16 cellular contexts compared by ENCODE assay signal in genomic region chr4:25810815-25811690, GRCh38. TPM values are rescaled to one million over a fixed set of nuclear protein-coding genes. Genes with fewer than 3 reads are reported as not detected.
A peak's percentile ranks its signal among the peaks of the same experiment; 100 is the strongest.
DNase-seq lines count a peak whose midpoint lies in the region; ATAC-seq and TF ChIP-seq lines count a peak whose summit lies in the region.
"Had no signal": no experiment of that assay in that cellular context is flagged by ENCODE, and none has a peak within 500 bp of the region (broad histone marks: within the 10 kb centered on the region; RNA-seq: fewer than 3 reads in every experiment).

No MANE protein-coding gene starts in this region.

- H3K4me2 ChIP-seq in PC-3 (ENCODE audit: low read length): no peak overlapping the region; the same call in 1 of the 2 replicates

- no peak for ATAC-seq in PC-3
- ATAC-seq in GM18909 (IDR thresholded peaks at IDR 0.05; ENCODE audit: poor library complexity, unreplicated experiment): no peak
- ATAC-seq: activated CD8-positive, alpha-beta memory T cell treated with anti-CD3 and anti-CD28 coated beads, Interleukin-2, amount 10 ng/mL, durations not matched to agents 7 days and 5 days; T-helper 17 cell had no signal

- BruUV-seq in Caco-2 (replicated peaks; lab: Mats Ljungman, UMichigan) (no TSS peak), PC-3 (replicated peaks; lab: Mats Ljungman, UMichigan) (no TSS peak)

- no peak overlapping the region for H3K4me3 ChIP-seq in Caco-2 (ENCODE audit: low read depth, low read length)
- H3K4me3 ChIP-seq in PC-3 (ENCODE audit: low read length): no peak overlapping the region
- H3K4me3 ChIP-seq in epithelial cell of proximal tubule (ENCODE audit: low read depth, low read length): no peak overlapping the region
- H3K4me3 ChIP-seq: sigmoid colon had no signal

- H3K9ac ChIP-seq in PC-3 (ENCODE audit: low read length): no peak overlapping the region

- no peaks in the 10 kb centered on the region for H4K20me1 ChIP-seq in PC-3 (ENCODE audit: low read length)

- H3K9me2 ChIP-seq in PC-3 (replicated peaks; ENCODE audit: low read length): no peaks in the 10 kb centered on the region

- no peaks in the 10 kb centered on the region for H3K27me3 ChIP-seq in Caco-2 (replicated peaks; ENCODE audit: control insufficient read depth, insufficient read depth, low read length)
- no peaks in the 10 kb centered on the region for H3K27me3 ChIP-seq in PC-3 (ENCODE audit: low read length)
- H3K27me3 ChIP-seq: sigmoid colon had no signal

- no peaks in the 10 kb centered on the region for H3K36me3 Mint-ChIP-seq in Caco-2 (ENCODE audit: insufficient read depth, unreplicated experiment)
- no peaks in the 10 kb centered on the region for H3K36me3 Mint-ChIP-seq in mesothelial cell of epicardium

- H3K4me1 Mint-ChIP-seq in Caco-2 (ENCODE audit: low read depth, unreplicated experiment) (peaks cover 24% of the 10 kb centered on the region), mesothelial cell of epicardium (peaks cover 19% of the 10 kb centered on the region)
- H3K4me1 Mint-ChIP-seq: activated B cell treated with CpG ODN at 0.5 μM for 24 hours; activated CD8-positive, alpha-beta memory T cell treated with anti-CD3 and anti-CD28 coated beads, Interleukin-2, amount 10 ng/mL, durations not matched to agents 7 days and 5 days had no signal

- no peaks in the 10 kb centered on the region for H3K79me2 ChIP-seq in PC-3 (ENCODE audit: low read length)

- intact Hi-C loops in Caco-2 (cut with micrococcal nuclease; ENCODE audit: unreplicated experiment): no loop called here
- intact Hi-C loops in PC-3 (cut with micrococcal nuclease): no loop called here

- no peak overlapping the region for H2AFZ ChIP-seq in PC-3 (ENCODE audit: low read length)

- TF ChIP-seq CTCF in Caco-2 (IDR thresholded peaks at IDR 0.05; ENCODE audit: insufficient read depth in 1 of 2, low read depth in 1 of 2, low read length in 1 of 2, severe bottlenecking in 1 of 2, unreplicated experiment in 1 of 2): no peak
- no peak for TF ChIP-seq CTCF in PC-3 (conservative IDR thresholded peaks at IDR 0.05; ENCODE audit: low read depth, low read length)
- TF ChIP-seq CTCF in epithelial cell of proximal tubule (conservative IDR thresholded peaks at IDR 0.05; ENCODE audit: low read depth, low read length): no peak
- no peak for TF ChIP-seq CTCF in mesothelial cell of epicardium (IDR thresholded peaks at IDR 0.05; ENCODE audit: unreplicated experiment)

- H3K4me1 ChIP-seq in Caco-2 (peaks cover 26% of the 10 kb centered on the region), PC-3 (ENCODE audit: insufficient read depth, low read length) (peaks cover 25% of the 10 kb centered on the region)

- CTCF ChIA-PET in Caco-2 (lab: Charles Lee): no interaction called here
- CTCF ChIA-PET in PC-3 (lab: Charles Lee): no interaction called here

- H3K9me3 Mint-ChIP-seq in Caco-2 (ENCODE audit: unreplicated experiment) (no peaks in the 10 kb centered on the region), mesothelial cell of epicardium (no peaks in the 10 kb centered on the region)
- H3K9me3 Mint-ChIP-seq: activated B cell treated with CpG ODN at 0.5 μM for 24 hours, IgD-negative memory B cell had no signal

- POLR2A ChIA-PET in Caco-2 (lab: Charles Lee): no interaction called here
- POLR2A ChIA-PET in PC-3 (lab: Charles Lee; ENCODE audit: unreplicated experiment): no interaction called here

- H3K27me3 Mint-ChIP-seq in Caco-2 (ENCODE audit: insufficient read depth, unreplicated experiment) (no peaks in the 10 kb centered on the region), mesothelial cell of epicardium (ENCODE audit: low read depth) (no peaks in the 10 kb centered on the region)
- H3K27me3 Mint-ChIP-seq: activated B cell treated with CpG ODN at 0.5 μM for 24 hours; activated CD8-positive, alpha-beta memory T cell treated with anti-CD3 and anti-CD28 coated beads, Interleukin-2, amount 10 ng/mL, durations not matched to agents 7 days and 5 days; IgD-negative memory B cell; T-helper 17 cell had no signal

- H3K36me3 ChIP-seq in Caco-2 (ENCODE audit: control insufficient read depth, insufficient read depth, low read length) (no peaks in the 10 kb centered on the region; the same call in 1 of the 2 replicates), PC-3 (ENCODE audit: low read depth, low read length) (no peaks in the 10 kb centered on the region)
- H3K36me3 ChIP-seq: sigmoid colon had no signal

- DNase-seq in Caco-2: no peak
- peak; percentile 59 for DNase-seq in PC-3
- peak; percentile 85 for DNase-seq in epithelial cell of proximal tubule (ENCODE audit: low read depth)
- no peak for DNase-seq in mesothelial cell of epicardium (ENCODE audit: low spot score in 2 of 2, unreplicated experiment in 2 of 2)
- no peak for DNase-seq in activated CD4-positive, alpha-beta T cell treated with anti-CD3 and anti-CD28 coated beads, Interleukin-2, amount 50 U/mL, for 4 hours
- DNase-seq in 8988T: no peak
- DNase-seq in superior temporal gyrus (ENCODE audit: extremely low spot score): no peak
- DNase-seq: activated B cell treated with CpG ODN at 0.5 μM for 24 hours; activated CD8-positive, alpha-beta memory T cell treated with anti-CD3 and anti-CD28 coated beads, Interleukin-2, amount 10 ng/mL, durations not matched to agents 7 days and 5 days; dermis blood vessel endothelial cell; SHP77 treated with DMSO at 0.1 percent for 48 hours; sigmoid colon; stimulated activated CD4-positive, alpha-beta T cell treated with anti-CD3 and anti-CD28 coated beads, Interleukin-2, amount 100 ng/mL, for 24 hours; T-helper 17 cell had no signal

- H3F3A ChIP-seq in PC-3 (ENCODE audit: low read length, unreplicated experiment): no peaks in the 10 kb centered on the region

- H3K4me3 Mint-ChIP-seq in Caco-2 (ENCODE audit: unreplicated experiment): no peak overlapping the region
- no peak overlapping the region for H3K4me3 Mint-ChIP-seq in mesothelial cell of epicardium
- H3K4me3 Mint-ChIP-seq: activated B cell treated with CpG ODN at 0.5 μM for 24 hours; activated CD8-positive, alpha-beta memory T cell treated with anti-CD3 and anti-CD28 coated beads, Interleukin-2, amount 10 ng/mL, durations not matched to agents 7 days and 5 days; IgD-negative memory B cell; T-helper 17 cell had no signal

- no peaks in the 10 kb centered on the region for H3K9me3 ChIP-seq in Caco-2
- no peaks in the 10 kb centered on the region for H3K9me3 ChIP-seq in PC-3 (ENCODE audit: low read length)
- H3K9me3 ChIP-seq: sigmoid colon had no signal

- H3K27ac Mint-ChIP-seq in Caco-2 (ENCODE audit: unreplicated experiment): peak overlapping the region; percentile 29
- peak overlapping the region; percentile 92 for H3K27ac Mint-ChIP-seq in mesothelial cell of epicardium
- H3K27ac Mint-ChIP-seq: activated B cell treated with CpG ODN at 0.5 μM for 24 hours; activated CD8-positive, alpha-beta memory T cell treated with anti-CD3 and anti-CD28 coated beads, Interleukin-2, amount 10 ng/mL, durations not matched to agents 7 days and 5 days; IgD-negative memory B cell; T-helper 17 cell had no signal

- H3K27ac ChIP-seq in PC-3 (ENCODE audit: low read length): peak overlapping the region; percentile 34; the same call in 1 of the 2 replicates
- H3K27ac ChIP-seq: sigmoid colon had no signal

RNA-seq across cellular contexts. Expression of gene SEL1L3, which starts 51.7 kb away (rescaled TPM):
- 15.3 and 15.7 TPM in 2 replicates for total RNA-seq in Caco-2 (2022)
- total RNA-seq in PC-3 (2014; rRNA removed): 31.9 and 36.1 TPM in 2 replicates
- total RNA-seq in epithelial cell of proximal tubule: 31.2 and 54.4 TPM in 2 replicates
- 13.8 to 14.4 TPM (median 14.3 TPM) in 3 replicates for total RNA-seq in mesothelial cell of epicardium

Comparison
In these comparisons a context has a peak if more than half of its experiments do, and no peak if none do; other contexts are left out.
1. DNase-seq: peak in PC-3 (single experiment) and epithelial cell of proximal tubule (single experiment); none in Caco-2 (0 of 2), mesothelial cell of epicardium (0 of 2), activated CD4-positive, alpha-beta T cell treated with anti-CD3 and anti-CD28 coated beads, Interleukin-2, amount 50 U/mL, for 4 hours (0 of 2), 8988T (single experiment) and superior temporal gyrus (single experiment).